Comparison of ENCODE assay signal across 13 cellular contexts in the genomic region with DNA sequence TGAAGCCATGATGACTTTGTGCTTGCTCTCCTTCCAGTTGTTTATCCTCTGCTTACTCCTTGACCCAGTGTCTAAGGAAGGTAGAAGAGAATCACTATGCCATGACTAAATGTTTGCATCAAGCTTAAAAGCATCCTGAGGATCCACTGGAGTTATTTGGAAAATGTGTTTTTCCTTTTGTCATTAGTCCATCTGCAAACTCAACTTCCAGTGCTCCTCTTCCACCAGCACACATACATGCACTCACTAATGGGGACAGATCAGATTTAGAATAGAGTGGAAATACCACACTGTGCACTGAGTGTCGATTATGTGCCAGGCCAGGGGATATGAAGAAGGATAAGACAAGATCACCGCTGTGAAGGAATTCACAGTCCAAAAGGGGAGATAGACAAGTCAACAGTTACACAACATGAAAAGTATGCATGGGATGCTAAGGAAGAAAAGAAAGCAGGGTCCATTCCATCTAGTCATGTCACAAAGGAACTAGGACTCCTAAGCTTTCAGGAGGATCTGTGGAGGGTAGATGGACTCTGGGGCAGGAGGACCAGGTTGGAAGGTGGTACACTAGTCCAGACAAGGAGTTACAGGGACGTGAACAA. TPM values are rescaled to one million over a fixed set of nuclear protein-coding genes. Genes with fewer than 3 reads are reported as not detected.
DNase-seq lines count a peak whose midpoint lies in the region; ATAC-seq and TF ChIP-seq lines count a peak whose summit lies in the region.
"Had no signal": no experiment of that assay in that cellular context is flagged by ENCODE, and none has a peak within 500 bp of the region (broad histone marks: within the 10 kb centered on the region; RNA-seq: fewer than 3 reads in every experiment).

No MANE protein-coding gene starts in this region.

- WGBS in right lobe of liver (ENCODE audit: insufficient coverage, low coverage, low lambda C conversion rate, missing lambda C conversion rate): 84% methylated on average over 3 of the region's 3 CpGs

- no peak for TF ChIP-seq CTCF in right lobe of liver (IDR thresholded peaks at IDR 0.05)
- no peak for TF ChIP-seq CTCF in mucosa of descending colon (IDR thresholded peaks at IDR 0.05)

- H3K4me3 ChIP-seq in right lobe of liver: no peak overlapping the region
- no peak overlapping the region for H3K4me3 ChIP-seq in mucosa of descending colon
- H3K4me3 ChIP-seq: SJCRH30 had no signal

- no peaks in the 10 kb centered on the region for H3K27me3 ChIP-seq in right lobe of liver
- H3K27me3 ChIP-seq: BE2C, SJCRH30 had no signal

- no peaks in the 10 kb centered on the region for H3K27me3 Mint-ChIP-seq in stimulated activated naive CD8-positive, alpha-beta T cell treated with anti-CD3 and anti-CD28 coated beads, Interleukin-15, Interleukin-2, amounts not matched to agents 100 ng/mL and 50 ng/mL, for 24 hours
- no peaks in the 10 kb centered on the region for H3K27me3 Mint-ChIP-seq in activated naive CD8-positive, alpha-beta T cell

- H3K4me1 Mint-ChIP-seq in stimulated activated naive CD8-positive, alpha-beta T cell treated with anti-CD3 and anti-CD28 coated beads, Interleukin-15, Interleukin-2, amounts not matched to agents 100 ng/mL and 50 ng/mL, for 24 hours (ENCODE audit: low read depth): peaks cover 50% of the 10 kb centered on the region
- H3K4me1 Mint-ChIP-seq in activated naive CD8-positive, alpha-beta T cell (ENCODE audit: low read depth): peaks cover 62% of the 10 kb centered on the region

- H3K36me3 ChIP-seq in right lobe of liver: peaks cover 0 to 34% (median 0%) of the 10 kb centered on the region in 4 donors
- H3K36me3 ChIP-seq in mucosa of descending colon (ENCODE audit: low read depth): no peaks in the 10 kb centered on the region

- H3K36me3 Mint-ChIP-seq in stimulated activated naive CD8-positive, alpha-beta T cell treated with anti-CD3 and anti-CD28 coated beads, Interleukin-15, Interleukin-2, amounts not matched to agents 100 ng/mL and 50 ng/mL, for 24 hours (ENCODE audit: low read depth): peaks cover 27% of the 10 kb centered on the region
- H3K36me3 Mint-ChIP-seq in activated naive CD8-positive, alpha-beta T cell: peaks cover 14% of the 10 kb centered on the region

- H3K4me1 ChIP-seq in right lobe of liver (peaks cover 0 to 32% (median 7%) of the 10 kb centered on the region in 4 donors), mucosa of descending colon (ENCODE audit: low read depth) (peaks cover 12% of the 10 kb centered on the region)
- H3K4me1 ChIP-seq: BE2C had no signal

- intact Hi-C loops in right lobe of liver (cut with DNase I) (loop anchor here in 1 of 2 donors (10.0 kb wide), 1 partner anchor 70 kb away; the partner anchor contains the start of gene OCIAD1), mucosa of descending colon (cut with DNase I, micrococcal nuclease) (no loop called here)

- peak overlapping the region; percentile 68 for H3K27ac Mint-ChIP-seq in stimulated activated naive CD8-positive, alpha-beta T cell treated with anti-CD3 and anti-CD28 coated beads, Interleukin-15, Interleukin-2, amounts not matched to agents 100 ng/mL and 50 ng/mL, for 24 hours
- peak overlapping the region; percentile 80 for H3K27ac Mint-ChIP-seq in activated naive CD8-positive, alpha-beta T cell

- ATAC-seq in stimulated activated naive CD8-positive, alpha-beta T cell treated with anti-CD3 and anti-CD28 coated beads, Interleukin-15, Interleukin-2, amounts not matched to agents 100 U/mL and 50 U/mL, for 24 hours: no peak
- ATAC-seq in right lobe of liver (no peak), mucosa of descending colon (no peak)

- peak overlapping the region; percentile 20 to 84 (median 81) for H3K27ac ChIP-seq in right lobe of liver
- H3K27ac ChIP-seq: SJCRH30 had no signal

- H3K9me3 Mint-ChIP-seq in stimulated activated naive CD8-positive, alpha-beta T cell treated with anti-CD3 and anti-CD28 coated beads, Interleukin-15, Interleukin-2, amounts not matched to agents 100 ng/mL and 50 ng/mL, for 24 hours: no peaks in the 10 kb centered on the region
- no peaks in the 10 kb centered on the region for H3K9me3 Mint-ChIP-seq in activated naive CD8-positive, alpha-beta T cell (ENCODE audit: low read depth)

- H3K4me3 Mint-ChIP-seq in stimulated activated naive CD8-positive, alpha-beta T cell treated with anti-CD3 and anti-CD28 coated beads, Interleukin-15, Interleukin-2, amounts not matched to agents 100 ng/mL and 50 ng/mL, for 24 hours: peak overlapping the region; percentile 85
- H3K4me3 Mint-ChIP-seq in activated naive CD8-positive, alpha-beta T cell: peak overlapping the region; percentile 92

- no peak for DNase-seq in stimulated activated naive CD8-positive, alpha-beta T cell treated with anti-CD3 and anti-CD28 coated beads, Interleukin-15, Interleukin-2, amounts not matched to agents 100 U/mL and 50 U/mL, for 24 hours
- DNase-seq in right lobe of liver (no peak), NOMO-1 treated with DMSO at 0.1 percent for 48 hours (lab: John Stamatoyannopoulos, UW; ENCODE audit: unreplicated experiment) (no peak), COR-L47 (lab: John Stamatoyannopoulos, UW) (no peak), mucosa of descending colon (no peak), amygdala (lab: John Stamatoyannopoulos, UW) (no peak)
- DNase-seq: activated CD4-positive, alpha-beta T cell treated with anti-CD3 and anti-CD28 coated beads, Interleukin-2, amount 50 U/mL, for 4 hours; BE2C; MV-4-11; NCI-H510A had no signal

- no peak for TF ChIP-seq POLR2A in right lobe of liver (IDR thresholded peaks at IDR 0.05)

- H3K9me3 ChIP-seq in right lobe of liver: no peaks in the 10 kb centered on the region
- H3K9me3 ChIP-seq in mucosa of descending colon: no peaks in the 10 kb centered on the region
- H3K9me3 ChIP-seq: BE2C, SJCRH30 had no signal

RNA-seq across cellular contexts. Expression of gene OCIAD2, which starts 1.9 kb away (rescaled TPM):
- 100 to 1,000 TPM in 1 of 6 experiments, 10 to 100 TPM in 5; 29.6 to 107 (median 68.3) TPM for total RNA-seq in right lobe of liver
- total RNA-seq in mucosa of descending colon: 100 to 1,000 TPM in 1 of 3 donors, 10 to 100 TPM in 2; 34.0 to 110 (median 67.1) TPM
